16 cellular contexts compared by ENCODE assay signal in the genomic region with DNA sequence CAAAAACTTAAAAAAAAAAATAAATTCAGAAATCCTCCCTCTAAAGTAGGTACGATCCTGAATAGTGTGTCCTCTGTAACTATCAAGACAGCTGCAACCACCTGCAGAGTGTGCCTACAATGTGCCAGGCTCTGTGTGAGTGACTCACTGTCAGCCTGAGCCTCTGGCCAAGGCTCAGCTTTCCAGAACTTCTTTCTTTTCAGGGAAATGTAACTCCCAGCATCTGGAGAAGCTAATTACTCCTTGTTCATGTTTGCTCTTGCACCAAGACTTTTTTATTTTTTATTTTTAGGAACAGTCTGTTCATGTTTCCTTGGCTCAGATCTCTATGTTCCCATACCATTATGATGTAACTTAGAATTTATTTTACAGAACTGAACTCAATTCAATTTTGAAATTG.
A peak's percentile ranks its signal among the peaks of the same experiment; 100 is the strongest.
DNase-seq lines count a peak whose midpoint lies in the region; ATAC-seq, FAIRE-seq and TF ChIP-seq lines count a peak whose summit lies in the region.
"Had no signal": no experiment of that assay in that cellular context is flagged by ENCODE, and none has a peak within 500 bp of the region (broad histone marks: within the 10 kb centered on the region; RNA-seq: fewer than 3 reads in every experiment).

No MANE protein-coding gene starts in this region.

- H3K9me3 Mint-ChIP-seq in activated T-helper 2 cell treated with anti-CD3 and anti-CD28 coated beads, Interferon-gamma antibody, Interleukin-2, Interleukin-4, amounts not matched to agents 10 μg/mL and 5 μg/mL and 100 μg/mL, durations not matched to agents 14 hours and 24 hours and 36 hours: no peaks in the 10 kb centered on the region
- H3K9me3 Mint-ChIP-seq: H9; stimulated activated effector memory CD8-positive, alpha-beta T cell treated with anti-CD3 and anti-CD28 coated beads, Interleukin-12 subunit alpha, Interleukin-12 subunit beta, amount 100 ng/mL, for 72 hours had no signal

- peaks cover 0 to 3% of the 10 kb centered on the region in 2 donors for H3K4me1 ChIP-seq in esophagus (ENCODE audit: control insufficient read depth in 2 of 2, insufficient read depth in 2 of 2, low read length in 1 of 2)
- peaks cover 26% of the 10 kb centered on the region for H3K4me1 ChIP-seq in keratinocyte (ENCODE audit: control insufficient read depth, extremely low read depth, insufficient read depth, low read length)
- peaks cover 11 to 46% (median 27%) of the 10 kb centered on the region in 4 donors for H3K4me1 ChIP-seq in stomach
- H3K4me1 ChIP-seq: colonic mucosa, right lobe of liver had no signal

- no peak overlapping the region for H2AFZ ChIP-seq in keratinocyte (ENCODE audit: control insufficient read depth, low read length)

- WGBS in esophagus, 2 donors: 23 to 42% methylated on average over 1 of the region's 1 CpG
- 63 to 80% (median 71%) methylated on average over 1 of the region's 1 CpG for WGBS in stomach, 5 donors

- ATAC-seq in GM18868 (IDR thresholded peaks at IDR 0.05; ENCODE audit: unreplicated experiment): no peak
- ATAC-seq: stimulated activated effector memory CD8-positive, alpha-beta T cell treated with anti-CD3 and anti-CD28 coated beads, Interleukin-12 subunit alpha, Interleukin-12 subunit beta, amount 100 ng/mL, for 72 hours had no signal

- H3K9me3 ChIP-seq in esophagus (ENCODE audit: control insufficient read depth in 2 of 2, insufficient read depth in 1 of 2, low read depth in 1 of 2, low read length in 1 of 2): no peaks in the 10 kb centered on the region
- H3K9me3 ChIP-seq in keratinocyte (ENCODE audit: control insufficient read depth, low read depth, low read length): no peaks in the 10 kb centered on the region
- no peaks in the 10 kb centered on the region for H3K9me3 ChIP-seq in stomach
- H3K9me3 ChIP-seq: colonic mucosa, right lobe of liver had no signal

- no peak overlapping the region for H3K4me3 Mint-ChIP-seq in activated T-helper 2 cell treated with anti-CD3 and anti-CD28 coated beads, Interferon-gamma antibody, Interleukin-2, Interleukin-4, amounts not matched to agents 10 μg/mL and 5 μg/mL and 100 μg/mL, durations not matched to agents 14 hours and 24 hours and 36 hours (ENCODE audit: low read depth)
- H3K4me3 Mint-ChIP-seq: H9; memory B cell; neural crest cell; stimulated activated effector memory CD8-positive, alpha-beta T cell treated with anti-CD3 and anti-CD28 coated beads, Interleukin-12 subunit alpha, Interleukin-12 subunit beta, amount 100 ng/mL, for 72 hours had no signal

- no peaks in the 10 kb centered on the region for H3K79me2 ChIP-seq in keratinocyte (ENCODE audit: control insufficient read depth, insufficient read depth, low read length)

- no peak overlapping the region for H3K4me3 ChIP-seq in esophagus (ENCODE audit: low read depth in 1 of 2, low read length in 2 of 2)
- H3K4me3 ChIP-seq in keratinocyte (ENCODE audit: control insufficient read depth in 2 of 3, extremely low read depth in 1 of 3, insufficient read depth in 2 of 3, low read depth in 1 of 3, low read length in 3 of 3): peak overlapping the region in 1 of 3 experiments; percentile 16
- H3K4me3 ChIP-seq in stomach: no peak overlapping the region
- H3K4me3 ChIP-seq: colonic mucosa, right lobe of liver had no signal

- peaks cover 8% of the 10 kb centered on the region for H3K27me3 Mint-ChIP-seq in activated T-helper 2 cell treated with anti-CD3 and anti-CD28 coated beads, Interferon-gamma antibody, Interleukin-2, Interleukin-4, amounts not matched to agents 10 μg/mL and 5 μg/mL and 100 μg/mL, durations not matched to agents 14 hours and 24 hours and 36 hours (ENCODE audit: low read depth)

- H3K9me1 ChIP-seq in keratinocyte (ENCODE audit: control insufficient read depth, extremely low read depth, insufficient read depth, low read length): no peaks in the 10 kb centered on the region

- no peaks in the 10 kb centered on the region for H3K4me1 Mint-ChIP-seq in activated T-helper 2 cell treated with anti-CD3 and anti-CD28 coated beads, Interferon-gamma antibody, Interleukin-2, Interleukin-4, amounts not matched to agents 10 μg/mL and 5 μg/mL and 100 μg/mL, durations not matched to agents 14 hours and 24 hours and 36 hours (ENCODE audit: low read depth)

- intact Hi-C loops in stomach (cut with DNase I; ENCODE audit: low total_unique reads): no loop called here
- intact Hi-C loops in activated T-helper 2 cell treated with anti-CD3 and anti-CD28 coated beads, Interferon-gamma antibody, Interleukin-2, Interleukin-4, amounts not matched to agents 10 μg/mL and 5 μg/mL and 100 μg/mL, durations not matched to agents 14 hours and 24 hours and 36 hours (cut with micrococcal nuclease): no loop called here

- dilution Hi-C loops in keratinocyte (cut with MboI; ENCODE audit: extremely low pct_ligation_motif_present, low sequenced_read_pairs): no loop called here

- no peaks in the 10 kb centered on the region for H3K27me3 ChIP-seq in esophagus (ENCODE audit: control insufficient read depth in 1 of 2, insufficient read depth in 2 of 2, low read length in 2 of 2)
- H3K27me3 ChIP-seq in keratinocyte (ENCODE audit: control insufficient read depth, extremely low read depth, insufficient read depth, low read length): no peaks in the 10 kb centered on the region
- no peaks in the 10 kb centered on the region for H3K27me3 ChIP-seq in stomach
- H3K27me3 ChIP-seq: colonic mucosa, right lobe of liver had no signal

- no peaks in the 10 kb centered on the region for H4K20me1 ChIP-seq in keratinocyte (ENCODE audit: control insufficient read depth, extremely low read depth, insufficient read depth, low read length)

- no peaks in the 10 kb centered on the region for H3K36me3 Mint-ChIP-seq in activated T-helper 2 cell treated with anti-CD3 and anti-CD28 coated beads, Interferon-gamma antibody, Interleukin-2, Interleukin-4, amounts not matched to agents 10 μg/mL and 5 μg/mL and 100 μg/mL, durations not matched to agents 14 hours and 24 hours and 36 hours (ENCODE audit: low read depth)
- H3K36me3 Mint-ChIP-seq: memory B cell; stimulated activated effector memory CD8-positive, alpha-beta T cell treated with anti-CD3 and anti-CD28 coated beads, Interleukin-12 subunit alpha, Interleukin-12 subunit beta, amount 100 ng/mL, for 72 hours had no signal

- H3K27ac Mint-ChIP-seq in activated T-helper 2 cell treated with anti-CD3 and anti-CD28 coated beads, Interferon-gamma antibody, Interleukin-2, Interleukin-4, amounts not matched to agents 10 μg/mL and 5 μg/mL and 100 μg/mL, durations not matched to agents 14 hours and 24 hours and 36 hours: no peak overlapping the region
- H3K27ac Mint-ChIP-seq: H9; memory B cell; stimulated activated effector memory CD8-positive, alpha-beta T cell treated with anti-CD3 and anti-CD28 coated beads, Interleukin-12 subunit alpha, Interleukin-12 subunit beta, amount 100 ng/mL, for 72 hours had no signal

- peak; percentile 79 for FAIRE-seq in keratinocyte (lab: Jason Lieb, UNC)

- peak overlapping the region; percentile 71 for H3K4me2 ChIP-seq in keratinocyte (ENCODE audit: control insufficient read depth, extremely low read depth, insufficient read depth, low read depth, low read length)

- H3K36me3 ChIP-seq in esophagus (ENCODE audit: control insufficient read depth in 2 of 2, insufficient read depth in 2 of 2, low read length in 1 of 2) (no peaks in the 10 kb centered on the region), keratinocyte (ENCODE audit: control insufficient read depth in 2 of 2, extremely low read depth in 1 of 2, insufficient read depth in 2 of 2, low read length in 2 of 2) (no peaks in the 10 kb centered on the region), stomach (no peaks in the 10 kb centered on the region)
- H3K36me3 ChIP-seq: colonic mucosa, right lobe of liver had no signal

- TF ChIP-seq CTCF in keratinocyte (optimal IDR thresholded peaks at IDR 0.05 in 1 of 3, IDR thresholded peaks at IDR 0.05 in 1 of 3, conservative IDR thresholded peaks at IDR 0.05 in 1 of 3; ENCODE audit: extremely low read depth in 1 of 3, insufficient read depth in 2 of 3, low read length in 3 of 3) (no peak), stomach (IDR thresholded peaks at IDR 0.05) (no peak), GM13977 (IDR thresholded peaks at IDR 0.05; ENCODE audit: extremely low read depth, insufficient read depth, missing control alignments) (no peak)

- no peak for TF ChIP-seq EP300 in stomach (IDR thresholded peaks at IDR 0.05)

- H3K27ac ChIP-seq in esophagus (ENCODE audit: low read depth in 2 of 2, low read length in 1 of 2) (peak overlapping the region; percentile 83 to 86), keratinocyte (ENCODE audit: control insufficient read depth, insufficient read depth, low read length) (no peak overlapping the region), stomach (peak overlapping the region; percentile 64 to 83 (median 74))
- H3K27ac ChIP-seq: colonic mucosa, right lobe of liver had no signal

- DNase-seq in NCI-H446 treated with DMSO at 0.1 percent for 48 hours (lab: John Stamatoyannopoulos, UW) (peak; percentile 86), keratinocyte (ENCODE audit: low read depth, low spot score) (no peak), stomach (peak; percentile 48), SIG-M5 (lab: John Stamatoyannopoulos, UW) (no peak), GM13977 (ENCODE audit: low spot score) (no peak)
- no peak for DNase-seq in activated T-helper 2 cell treated with anti-CD3 and anti-CD28 coated beads, Interferon-gamma antibody, Interleukin-2, Interleukin-4, amounts not matched to agents 10 μg/mL and 5 μg/mL and 100 μg/mL, durations not matched to agents 14 hours and 24 hours and 36 hours (ENCODE audit: low spot score)
- DNase-seq: Calu3, H9, NCI-H187 treated with DMSO at 0.1 percent for 48 hours, right lobe of liver had no signal

- in situ Hi-C loops in GM13977 (cut with MboI; ENCODE audit: low pct_unique_long_range_greater_than_20kb, low sequenced_read_pairs, unreplicated experiment): no loop called here

- TF ChIP-seq POLR2A in stomach (IDR thresholded peaks at IDR 0.05): no peak

- H3K9ac ChIP-seq in keratinocyte (ENCODE audit: control insufficient read depth, extremely low read depth, insufficient read depth, low read length): no peak overlapping the region

Comparison
In these comparisons a context has a peak if more than half of its experiments do, and no peak if none do; other contexts are left out.
1. DNase-seq: peak in NCI-H446 treated with DMSO at 0.1 percent for 48 hours (single experiment) and stomach (single experiment); none in keratinocyte (single experiment), activated T-helper 2 cell treated with anti-CD3 and anti-CD28 coated beads, Interferon-gamma antibody, Interleukin-2, Interleukin-4, amounts not matched to agents 10 μg/mL and 5 μg/mL and 100 μg/mL, durations not matched to agents 14 hours and 24 hours and 36 hours (single experiment), SIG-M5 (single experiment) and GM13977 (single experiment).